Comparison of ENCODE assay signal across 21 cellular contexts in genomic region chr2:75344146-75344545, GRCh38.
"Had no signal": no experiment of that assay in that cellular context is flagged by ENCODE, and none has a peak within 500 bp of the region (broad histone marks: within the 10 kb centered on the region; RNA-seq: fewer than 3 reads in every experiment).

No MANE protein-coding gene starts in this region.

- H3K36me3 ChIP-seq: left ventricle myocardium inferior, ovary, right atrium auricular region, right lobe of liver, stomach, tibial nerve, vagina had no signal

- ATAC-seq: natural killer cell; right lobe of liver; stimulated activated naive B cell treated with anti-CD40 and anti-IgM and Interleukin-4, amounts not matched to agents 10 μg/mL and 1 μg/mL and 100 μg/mL, for 72 hours; stimulated activated naive CD8-positive, alpha-beta T cell treated with anti-CD3 and anti-CD28 coated beads, Interleukin-15, Interleukin-2, amounts not matched to agents 100 U/mL and 50 U/mL, for 24 hours had no signal

- H3K4me1 Mint-ChIP-seq: natural killer cell; stimulated activated naive B cell treated with anti-CD40 and anti-IgM and Interleukin-4, amounts not matched to agents 10 μg/mL and 1 μg/mL and 100 μg/mL, for 72 hours had no signal

- H3K4me3 ChIP-seq: left ventricle myocardium inferior, lung, ovary, right atrium auricular region, right lobe of liver, stomach, tibial nerve, vagina had no signal

- H3K27ac Mint-ChIP-seq: mesothelial cell of epicardium; natural killer cell; progenitor cell of endocrine pancreas; stimulated activated naive B cell treated with anti-CD40 and anti-IgM and Interleukin-4, amounts not matched to agents 10 μg/mL and 1 μg/mL and 100 μg/mL, for 72 hours; type B pancreatic cell had no signal

- H3K27me3 ChIP-seq: ovary, right atrium auricular region, right lobe of liver, stomach, tibial nerve, vagina had no signal

- H3K4me3 Mint-ChIP-seq: mesothelial cell of epicardium; naive B cell; natural killer cell; stimulated activated naive B cell treated with anti-CD40 and anti-IgM and Interleukin-4, amounts not matched to agents 10 μg/mL and 1 μg/mL and 100 μg/mL, for 72 hours; type B pancreatic cell had no signal

- DNase-seq: hypothalamus; islet precursor cell; left ventricle myocardium inferior; naive B cell; natural killer cell; ovary; right lobe of liver; stimulated activated CD4-positive, alpha-beta T cell treated with anti-CD3 and anti-CD28 coated beads, Interleukin-12 subunit alpha, Interleukin-12 subunit beta, amount 100 ng/mL, for 4 hours; stimulated activated CD4-positive, alpha-beta T cell treated with anti-CD3 and anti-CD28 coated beads, Interleukin-15, amount 100 ng/mL, for 24 hours; stimulated activated CD4-positive, alpha-beta T cell treated with anti-CD3 and anti-CD28 coated beads, Interleukin-2, amount 100 ng/mL, for 24 hours; stimulated activated CD4-positive, alpha-beta T cell treated with anti-CD3 and anti-CD28 coated beads, Interleukin-4, amount 100 ng/mL, for 1 hour; stimulated activated naive B cell treated with anti-CD40 and anti-IgM and Interleukin-4, amounts not matched to agents 10 μg/mL and 1 μg/mL and 100 μg/mL, for 72 hours; stimulated activated naive CD8-positive, alpha-beta T cell treated with anti-CD3 and anti-CD28 coated beads, Interleukin-15, Interleukin-2, amounts not matched to agents 100 U/mL and 50 U/mL, for 24 hours; stomach had no signal

- H3K9me3 ChIP-seq: left ventricle myocardium inferior, ovary, right atrium auricular region, right lobe of liver, stomach, tibial nerve, vagina had no signal

- H3K9me3 Mint-ChIP-seq: mesothelial cell of epicardium; naive B cell; stimulated activated naive B cell treated with anti-CD40 and anti-IgM and Interleukin-4, amounts not matched to agents 10 μg/mL and 1 μg/mL and 100 μg/mL, for 72 hours; type B pancreatic cell had no signal

- H3K27ac ChIP-seq: left ventricle myocardium inferior, ovary, right atrium auricular region, right lobe of liver, stomach, tibial nerve, vagina had no signal

- H3K36me3 Mint-ChIP-seq: mesothelial cell of epicardium; natural killer cell; stimulated activated naive B cell treated with anti-CD40 and anti-IgM and Interleukin-4, amounts not matched to agents 10 μg/mL and 1 μg/mL and 100 μg/mL, for 72 hours; type B pancreatic cell had no signal

- H3K4me1 ChIP-seq: left ventricle myocardium inferior, right atrium auricular region, right lobe of liver, stomach, tibial nerve, vagina had no signal

- H3K27me3 Mint-ChIP-seq: naive B cell; progenitor cell of endocrine pancreas; stimulated activated naive B cell treated with anti-CD40 and anti-IgM and Interleukin-4, amounts not matched to agents 10 μg/mL and 1 μg/mL and 100 μg/mL, for 72 hours had no signal
